31 cellular contexts compared by ENCODE assay signal in the genomic region with DNA sequence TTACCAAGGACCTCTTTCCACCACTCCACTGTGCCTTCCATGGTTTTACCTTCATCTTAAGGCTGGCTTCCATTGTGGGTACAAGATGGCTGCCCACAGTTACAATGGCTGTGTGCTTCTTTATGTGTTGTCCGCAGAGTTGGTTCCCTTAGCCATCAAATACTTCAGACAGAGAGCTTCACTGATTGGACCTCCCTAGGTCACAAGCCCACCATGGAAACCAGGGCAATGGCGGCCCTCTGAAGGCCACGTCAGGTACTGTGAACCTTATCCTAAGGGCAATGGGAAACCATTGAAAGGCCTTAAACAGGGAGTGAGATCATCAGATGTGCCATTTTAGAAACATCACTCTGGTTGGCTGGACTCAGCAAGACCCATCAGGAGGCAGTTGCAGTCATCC. TPM values are rescaled to one million over a fixed set of nuclear protein-coding genes. Genes with fewer than 3 reads are reported as not detected.
"Had no signal": no experiment of that assay in that cellular context is flagged by ENCODE, and none has a peak within 500 bp of the region (broad histone marks: within the 10 kb centered on the region; RNA-seq: fewer than 3 reads in every experiment).

No MANE protein-coding gene starts in this region.

- H3K9me3 ChIP-seq: SJSA1, SK-N-SH had no signal

- H3K4me3 Mint-ChIP-seq: activated CD4-positive, alpha-beta T cell treated with anti-CD3 and anti-CD28 coated beads, Interleukin-2, amount 10 ng/mL, durations not matched to agents 24 days and 14 days; activated CD8-positive, alpha-beta T cell treated with anti-CD3 and anti-CD28 coated beads for 36 hours; activated naive CD4-positive, alpha-beta T cell treated with anti-CD3 and anti-CD28 coated beads, Interleukin-2, amount 50 U/mL, for 24 hours; activated T-cell treated with anti-CD3 and anti-CD28 coated beads, Interleukin-2, amount 50 U/mL, for 72 hours; activated T-helper 17 cell treated with anti-CD3 and anti-CD28 coated beads, Interleukin-2, amount 50 U/mL, for 72 hours; T-helper 1 cell treated with Interleukin-12 subunit alpha and Interleukin-12 subunit beta and Interleukin-4 antibody, amounts not matched to agents 30 μg/mL and 1 μg/mL, for 36 hours; T-helper 2 cell treated with Interferon-gamma antibody and Interleukin-4, amounts not matched to agents 5 μg/mL and 100 μg/mL, for 36 hours had no signal

- H3K4me2 ChIP-seq: SK-N-SH had no signal

- H3K4me3 ChIP-seq: SJSA1 had no signal

- H3K9me3 Mint-ChIP-seq: activated CD8-positive, alpha-beta T cell treated with anti-CD3 and anti-CD28 coated beads for 36 hours; activated naive CD4-positive, alpha-beta T cell treated with anti-CD3 and anti-CD28 coated beads, Interleukin-2, amount 50 U/mL, for 24 hours; activated T-helper 17 cell treated with anti-CD3 and anti-CD28 coated beads, Interleukin-2, amount 50 U/mL, for 72 hours; T-helper 2 cell treated with Interferon-gamma antibody and Interleukin-4, amounts not matched to agents 5 μg/mL and 100 μg/mL, for 36 hours had no signal

- H3K27ac Mint-ChIP-seq: activated CD4-positive, alpha-beta T cell treated with anti-CD3 and anti-CD28 coated beads, Interleukin-2, amount 10 ng/mL, durations not matched to agents 24 days and 14 days; activated CD8-positive, alpha-beta T cell treated with anti-CD3 and anti-CD28 coated beads for 36 hours; activated naive CD4-positive, alpha-beta T cell treated with anti-CD3 and anti-CD28 coated beads, Interleukin-2, amount 50 U/mL, for 24 hours; activated T-cell treated with anti-CD3 and anti-CD28 coated beads, Interleukin-2, amount 50 U/mL, for 72 hours; activated T-helper 17 cell treated with anti-CD3 and anti-CD28 coated beads, Interleukin-2, amount 50 U/mL, for 72 hours; T-helper 1 cell treated with Interleukin-12 subunit alpha and Interleukin-12 subunit beta and Interleukin-4 antibody, amounts not matched to agents 30 μg/mL and 1 μg/mL, for 36 hours; T-helper 2 cell treated with Interferon-gamma antibody and Interleukin-4, amounts not matched to agents 5 μg/mL and 100 μg/mL, for 36 hours had no signal

- H3K36me3 Mint-ChIP-seq: activated naive CD4-positive, alpha-beta T cell treated with anti-CD3 and anti-CD28 coated beads, Interleukin-2, amount 50 U/mL, for 24 hours had no signal

- H3K27me3 Mint-ChIP-seq: activated CD8-positive, alpha-beta T cell treated with anti-CD3 and anti-CD28 coated beads for 36 hours; activated naive CD4-positive, alpha-beta T cell treated with anti-CD3 and anti-CD28 coated beads, Interleukin-2, amount 50 U/mL, for 24 hours; activated T-helper 17 cell treated with anti-CD3 and anti-CD28 coated beads, Interleukin-2, amount 50 U/mL, for 72 hours had no signal

- H3K27me3 ChIP-seq: brain microvascular endothelial cell, SJSA1 had no signal

- H3K36me3 ChIP-seq: brain microvascular endothelial cell, SJSA1 had no signal

- H3K27ac ChIP-seq: brain microvascular endothelial cell, SJSA1 had no signal

- H3K9ac ChIP-seq: SK-N-SH had no signal

- ATAC-seq: activated CD8-positive, alpha-beta T cell treated with anti-CD3 and anti-CD28 coated beads for 36 hours; activated T-cell treated with anti-CD3 and anti-CD28 coated beads, Interleukin-2, amount 50 U/mL, for 72 hours; activated T-helper 17 cell treated with anti-CD3 and anti-CD28 coated beads, Interleukin-2, amount 50 U/mL, for 72 hours; Panc1 had no signal

- DNase-seq: activated CD4-positive, alpha-beta T cell treated with anti-CD3 and anti-CD28 coated beads, Interleukin-2, amount 10 ng/mL, durations not matched to agents 24 days and 14 days; activated CD4-positive, alpha-beta T cell treated with anti-CD3 and anti-CD28 coated beads, Interleukin-2, amount 50 U/mL, for 4 hours; activated CD8-positive, alpha-beta T cell treated with anti-CD3 and anti-CD28 coated beads for 36 hours; activated effector memory CD4-positive, alpha-beta T cell treated with anti-CD3 and anti-CD28 coated beads, Interleukin-2, amount 50 U/mL, for 16 hours; activated naive CD4-positive, alpha-beta T cell treated with Interleukin-2 at 50 U/mL for 16 hours; activated T-cell treated with anti-CD3 and anti-CD28 coated beads, Interleukin-2, amount 50 U/mL, for 1 hour; activated T-cell treated with anti-CD3 and anti-CD28 coated beads, Interleukin-2, amount 50 U/mL, for 72 hours; anterior cingulate cortex; brain microvascular endothelial cell; central memory CD4-positive, alpha-beta T cell; NCI-H1092 treated with DMSO at 0.1 percent for 48 hours; NCI-H1417; NCI-H146; NCI-H187; NCI-H2029 treated with DMSO at 0.1 percent for 48 hours; NCI-H2171 treated with DMSO at 0.1 percent for 48 hours; NCI-H2227 treated with DMSO at 0.1 percent for 48 hours; NCI-H446; NCI-H524; NCI-H69; NCI-H82; RPMI8226; SHP77 treated with DMSO at 0.1 percent for 48 hours; SK-N-SH had no signal

RNA-seq across cellular contexts. Expression of a gene that starts 5.8 kb away (rescaled TPM):
- total RNA-seq: SJSA1 had no signal

RNA-seq across cellular contexts. Expression of a gene that starts 17.2 kb away (rescaled TPM):
- total RNA-seq: M059J, SJSA1 had no signal
- polyA plus RNA-seq: SK-N-SH had no signal
